In genomic region chr2:8380026-8380425, GRCh38 we compare ENCODE assay signal across 15 cellular contexts.
A peak's percentile ranks its signal among the peaks of the same experiment; 100 is the strongest.
DNase-seq lines count a peak whose midpoint lies in the region; ATAC-seq and TF ChIP-seq lines count a peak whose summit lies in the region.
"Had no signal": no experiment of that assay in that cellular context is flagged by ENCODE, and none has a peak within 500 bp of the region (broad histone marks: within the 10 kb centered on the region; RNA-seq: fewer than 3 reads in every experiment).

No MANE protein-coding gene starts in this region.

- no peak for DNase-seq in activated T-cell treated with anti-CD3 and anti-CD28 coated beads, Interleukin-2, amount 50 U/mL, for 24 hours
- no peak for DNase-seq in activated T-cell treated with anti-CD3 and anti-CD28 coated beads, Interleukin-2, amount 50 U/mL, for 1 hour
- peak in 4 of 5 donors; percentile 41 to 68 (median 56) for DNase-seq in heart left ventricle
- peak; percentile 79 for DNase-seq in spleen
- DNase-seq in NCI-H510A treated with DMSO at 0.1 percent for 48 hours (lab: John Stamatoyannopoulos, UW): no peak
- DNase-seq in breast epithelium (ENCODE audit: low spot score in 2 of 2): no peak
- DNase-seq in NCI-H2196 treated with DMSO at 0.1 percent for 48 hours (lab: John Stamatoyannopoulos, UW; ENCODE audit: unreplicated experiment): no peak
- DNase-seq: 8988T; activated CD8-positive, alpha-beta memory T cell treated with anti-CD3 and anti-CD28 coated beads, Interleukin-2, amount 10 ng/mL, durations not matched to agents 7 days and 5 days; anterior cingulate cortex; effector memory CD4-positive, alpha-beta T cell; GOT3; NCI-H2171 had no signal

- H3K27ac ChIP-seq in heart left ventricle: peak overlapping the region in 11 of 12 donors; percentile 24 to 80 (median 62)
- peak overlapping the region in 5 of 8 donors; percentile 19 to 63 (median 46) for H3K27ac ChIP-seq in spleen
- peak overlapping the region in 1 of 2 donors; percentile 44 for H3K27ac ChIP-seq in breast epithelium

- H3K36me3 ChIP-seq in heart left ventricle (no peaks in the 10 kb centered on the region), spleen (no peaks in the 10 kb centered on the region), breast epithelium (no peaks in the 10 kb centered on the region)
- H3K36me3 ChIP-seq: thyroid gland had no signal

- no peaks in the 10 kb centered on the region for H3K36me3 Mint-ChIP-seq in activated T-cell treated with anti-CD3 and anti-CD28 coated beads, Interleukin-2, amount 50 U/mL, for 24 hours (ENCODE audit: low read depth)

- ATAC-seq in HG03139 (IDR thresholded peaks at IDR 0.05; ENCODE audit: unreplicated experiment) (peak; percentile 16), heart left ventricle (peak; percentile 64 to 97 (median 82))
- ATAC-seq: activated CD8-positive, alpha-beta memory T cell treated with anti-CD3 and anti-CD28 coated beads, Interleukin-2, amount 10 ng/mL, durations not matched to agents 7 days and 5 days had no signal

- TF ChIP-seq CTCF in heart left ventricle (IDR thresholded peaks at IDR 0.05) (no peak), spleen (IDR thresholded peaks at IDR 0.05 in 8 of 11, conservative IDR thresholded peaks at IDR 0.05 in 3 of 11) (no peak), breast epithelium (IDR thresholded peaks at IDR 0.05) (no peak)

- H3K27me3 ChIP-seq in heart left ventricle (no peaks in the 10 kb centered on the region), spleen (replicated peaks in 1 of 7) (peaks cover 0 to 15% (median 0%) of the 10 kb centered on the region in 7 donors), breast epithelium (no peaks in the 10 kb centered on the region)
- H3K27me3 ChIP-seq: thyroid gland had no signal

- TF ChIP-seq POLR2A in heart left ventricle (IDR thresholded peaks at IDR 0.05) (no peak), spleen (IDR thresholded peaks at IDR 0.05) (no peak), breast epithelium (IDR thresholded peaks at IDR 0.05) (no peak)

- peak overlapping the region; percentile 60 for H3K27ac Mint-ChIP-seq in activated T-cell treated with anti-CD3 and anti-CD28 coated beads, Interleukin-2, amount 50 U/mL, for 24 hours

- WGBS in heart left ventricle, 4 donors: 28 to 57% (median 50%) methylated on average over 6 of the region's 6 CpGs
- 11 to 30% (median 18%) methylated on average over 6 of the region's 6 CpGs for WGBS in spleen, 5 donors

- H3K4me1 ChIP-seq in heart left ventricle (peaks cover 0 to 17% (median 6%) of the 10 kb centered on the region in 12 donors), spleen (peaks cover 0 to 26% (median 17%) of the 10 kb centered on the region in 6 donors), breast epithelium (no peaks in the 10 kb centered on the region)
- H3K4me1 ChIP-seq: thyroid gland had no signal

- H3K27me3 Mint-ChIP-seq in activated T-cell treated with anti-CD3 and anti-CD28 coated beads, Interleukin-2, amount 50 U/mL, for 24 hours: peaks cover 12% of the 10 kb centered on the region
- H3K27me3 Mint-ChIP-seq: activated CD8-positive, alpha-beta memory T cell treated with anti-CD3 and anti-CD28 coated beads, Interleukin-2, amount 10 ng/mL, durations not matched to agents 7 days and 5 days had no signal

- no peak overlapping the region for H3K4me3 Mint-ChIP-seq in activated T-cell treated with anti-CD3 and anti-CD28 coated beads, Interleukin-2, amount 50 U/mL, for 24 hours
- H3K4me3 Mint-ChIP-seq: activated CD8-positive, alpha-beta memory T cell treated with anti-CD3 and anti-CD28 coated beads, Interleukin-2, amount 10 ng/mL, durations not matched to agents 7 days and 5 days had no signal

- intact Hi-C loops in heart left ventricle (cut with DNase I) (loop anchor here in 2 of 10 donors (10.0 kb wide), 2 partner anchors 115 to 135 kb away; no protein-coding TSS in a partner anchor), spleen (cut with DNase I; ENCODE audit: low total_unique reads) (no loop called here), breast epithelium (cut with DNase I; ENCODE audit: low total_unique reads) (no loop called here)

- H3K9me3 ChIP-seq in heart left ventricle: no peaks in the 10 kb centered on the region
- peaks cover 0 to 1% (median 0%) of the 10 kb centered on the region in 8 donors for H3K9me3 ChIP-seq in spleen
- H3K9me3 ChIP-seq in breast epithelium: no peaks in the 10 kb centered on the region
- H3K9me3 ChIP-seq: thyroid gland had no signal

- peaks cover 45% of the 10 kb centered on the region for H3K4me1 Mint-ChIP-seq in activated T-cell treated with anti-CD3 and anti-CD28 coated beads, Interleukin-2, amount 50 U/mL, for 24 hours (ENCODE audit: low read depth)

- H3K4me3 ChIP-seq in heart left ventricle (no peak overlapping the region), spleen (no peak overlapping the region), breast epithelium (no peak overlapping the region)
- H3K4me3 ChIP-seq: thyroid gland had no signal

- H3K9me3 Mint-ChIP-seq in activated T-cell treated with anti-CD3 and anti-CD28 coated beads, Interleukin-2, amount 50 U/mL, for 24 hours: no peaks in the 10 kb centered on the region

Comparison
In these comparisons a context has a peak if more than half of its experiments do, and no peak if none do; other contexts are left out.
1. DNase-seq: peak in heart left ventricle (4 of 5) and spleen (single experiment); none in activated T-cell treated with anti-CD3 and anti-CD28 coated beads, Interleukin-2, amount 50 U/mL, for 24 hours (single experiment), activated T-cell treated with anti-CD3 and anti-CD28 coated beads, Interleukin-2, amount 50 U/mL, for 1 hour (single experiment), NCI-H510A treated with DMSO at 0.1 percent for 48 hours (single experiment), breast epithelium (0 of 2) and NCI-H2196 treated with DMSO at 0.1 percent for 48 hours (single experiment).